9 cellular contexts compared by ENCODE assay signal in the genomic region with DNA sequence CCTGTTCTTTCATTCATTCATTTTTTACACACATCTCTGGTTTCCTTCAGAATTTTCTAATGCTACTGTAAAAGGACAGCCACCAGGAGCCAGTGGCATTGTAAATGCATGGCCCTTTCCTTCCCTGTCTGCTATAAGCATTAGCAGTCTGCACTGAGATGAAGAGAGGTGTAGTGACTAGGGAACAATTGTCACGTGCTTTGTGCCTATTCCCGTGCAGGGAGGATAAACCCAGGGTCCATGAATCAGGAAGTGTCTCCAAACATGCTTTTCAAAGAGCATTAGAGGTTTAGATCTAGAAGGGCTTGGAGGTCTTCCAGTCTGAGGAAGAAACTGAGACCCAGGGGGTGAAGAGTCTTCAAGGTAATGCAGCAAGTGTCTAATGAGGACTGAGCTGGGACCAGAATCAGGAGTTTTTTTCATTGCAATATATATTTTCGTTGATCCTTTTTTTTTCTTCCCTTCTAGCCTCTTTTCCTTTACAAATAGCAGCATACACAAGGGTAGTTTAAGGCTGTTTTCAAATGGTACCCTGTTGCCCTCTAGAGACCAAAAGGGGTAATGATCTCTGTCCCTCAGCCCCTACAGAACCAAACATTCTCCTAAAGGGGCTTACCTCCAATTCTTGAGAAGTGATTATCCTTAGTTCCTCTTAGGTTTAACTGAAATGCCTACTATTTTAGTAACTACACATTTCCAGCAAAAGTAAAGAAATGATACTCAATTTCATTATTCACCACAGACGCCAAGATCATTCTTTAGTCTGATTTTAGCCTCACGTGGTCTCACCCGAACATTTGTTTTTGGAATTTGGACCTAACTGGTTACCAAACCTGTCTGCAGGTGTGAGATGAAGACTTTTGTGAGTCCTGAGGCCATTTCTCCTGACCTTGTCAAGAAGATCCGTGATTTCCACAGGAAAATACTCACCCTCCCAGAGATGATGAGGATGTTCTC. TPM values are rescaled to one million over a fixed set of nuclear protein-coding genes. Genes with fewer than 3 reads are reported as not detected.
DNase-seq lines count a peak whose midpoint lies in the region; ATAC-seq and TF ChIP-seq lines count a peak whose summit lies in the region.
"Had no signal": no experiment of that assay in that cellular context is flagged by ENCODE, and none has a peak within 500 bp of the region (broad histone marks: within the 10 kb centered on the region; RNA-seq: fewer than 3 reads in every experiment).

No MANE protein-coding gene starts in this region.

- TF ChIP-seq CTCF in LNCaP clone FGC (IDR thresholded peaks at IDR 0.05; ENCODE audit: control insufficient read depth, extremely low read depth, insufficient read depth) (peak; percentile 81), fibroblast of pulmonary artery (IDR thresholded peaks at IDR 0.05; ENCODE audit: low read length, missing control alignments) (peak; percentile 94), omental fat pad (IDR thresholded peaks at IDR 0.05) (peak in 1 of 3 donors; percentile 38)

- ATAC-seq in T-cell (replicated peaks in 1 of 4) (peak; percentile 77 to 84 (median 80)), omental fat pad (ENCODE audit: low FRiP score) (peak; percentile 64)

- H3K27me3 Mint-ChIP-seq in T-cell, result peaks cover 41 to 53% of the 10 kb centered on the region in 2 donors

- H3K4me1 Mint-ChIP-seq in T-cell, result peaks cover 0 to 15% (median 5%) of the 10 kb centered on the region in 3 donors

- H3K36me3 Mint-ChIP-seq in T-cell, result no peaks in the 10 kb centered on the region

- H3K4me3 Mint-ChIP-seq in T-cell, result no peak overlapping the region

- DNase-seq in SIG-M5 treated with dmso at 0.1 percent for 504 hours (lab: John Stamatoyannopoulos, UW; ENCODE audit: unreplicated experiment) (peak; percentile 56), SIG-M5 (lab: John Stamatoyannopoulos, UW) (no peak), LNCaP clone FGC (ENCODE audit: low read depth) (peak; percentile 7), T-cell (peak in 1 of 34 experiments; percentile 21), fibroblast of pulmonary artery (ENCODE audit: low read depth) (peak; percentile 78), omental fat pad (ENCODE audit: low spot score) (no peak), T-helper 9 cell (no peak), NCI-H187 treated with DMSO at 0.1 percent for 48 hours (lab: John Stamatoyannopoulos, UW) (no peak)

- no peak overlapping the region for H3K27ac Mint-ChIP-seq in T-cell

- no peaks in the 10 kb centered on the region for H3K9me3 Mint-ChIP-seq in T-cell

- POLR2A ChIA-PET in T-cell (lab: Charles Lee), result no interaction called here

- CTCF ChIA-PET in T-cell (lab: Charles Lee), result interaction anchor here in 1 of 2 donors (1.7 kb wide), 1 partner anchor 67 kb away, joined by 10 read pairs; no protein-coding TSS in a partner anchor

- H3K4me3 ChIP-seq in LNCaP clone FGC (ENCODE audit: low read depth, low read length) (no peak overlapping the region), fibroblast of pulmonary artery (replicated peaks; ENCODE audit: low read depth, low read length) (no peak overlapping the region)

RNA-seq across cellular contexts. Expression of a gene that starts 6.6 kb away (rescaled TPM):
- total RNA-seq in T-cell (not detected), omental fat pad (not detected)
- total RNA-seq: temporal lobe had no signal

RNA-seq across cellular contexts. Expression of a gene that starts 8.9 kb away (rescaled TPM):
- total RNA-seq in T-cell (not detected), omental fat pad (under 1 TPM in 1 of 4 donors, not detected in 3; 0.09 TPM)

RNA-seq across cellular contexts. Expression of a gene that starts 34.0 kb away (rescaled TPM):
- total RNA-seq in T-cell, result not detected
- not detected for total RNA-seq in omental fat pad
- total RNA-seq: temporal lobe had no signal

RNA-seq across cellular contexts. Expression of a gene that starts 43.3 kb away (rescaled TPM):
- total RNA-seq in T-cell (10 to 100 TPM; 46.4 to 57.4 (median 54.1) TPM), omental fat pad (10 to 100 TPM; 32.5 to 45.7 (median 38.8) TPM)

RNA-seq across cellular contexts. Expression of a gene that starts 57.0 kb away (rescaled TPM):
- total RNA-seq in T-cell (under 1 TPM in 1 of 5 donors, not detected in 4; 0.44 TPM), omental fat pad (not detected)
- total RNA-seq: temporal lobe had no signal

Comparison
In these comparisons a context has a peak if more than half of its experiments do, and no peak if none do; other contexts are left out.
1. DNase-seq: peak in SIG-M5 treated with dmso at 0.1 percent for 504 hours (single experiment), LNCaP clone FGC (single experiment) and fibroblast of pulmonary artery (single experiment); none in SIG-M5 (single experiment), omental fat pad (single experiment), T-helper 9 cell (single experiment) and NCI-H187 treated with DMSO at 0.1 percent for 48 hours (single experiment).